Comparison of ENCODE assay signal across 24 cellular contexts in the genomic region with DNA sequence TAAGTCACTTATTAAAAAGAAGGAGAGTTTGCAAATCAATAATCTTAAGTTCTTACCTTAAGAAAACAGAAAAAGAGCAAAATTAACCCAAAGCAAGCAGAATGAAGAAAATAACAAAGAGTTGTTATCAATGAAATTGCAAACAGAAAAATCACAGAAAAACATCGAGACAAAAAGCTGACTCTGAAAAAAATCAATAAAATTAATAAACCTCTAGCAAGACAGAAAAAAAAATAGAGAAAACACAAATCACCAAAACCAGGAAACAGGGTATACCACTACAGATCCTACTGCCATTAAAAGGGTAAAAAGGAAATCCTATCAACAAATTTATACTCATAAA. TPM values are rescaled to one million over a fixed set of nuclear protein-coding genes. Genes with fewer than 3 reads are reported as not detected.
DNase-seq lines count a peak whose midpoint lies in the region; ATAC-seq, FAIRE-seq and TF ChIP-seq lines count a peak whose summit lies in the region.
"Had no signal": no experiment of that assay in that cellular context is flagged by ENCODE, and none has a peak within 500 bp of the region (broad histone marks: within the 10 kb centered on the region; RNA-seq: fewer than 3 reads in every experiment).

No MANE protein-coding gene starts in this region.

- H3K79me2 ChIP-seq in PC-3 (ENCODE audit: low read length): no peaks in the 10 kb centered on the region
- H3K79me2 ChIP-seq in mammary epithelial cell (ENCODE audit: insufficient read depth, low read length): no peaks in the 10 kb centered on the region

- no peak for TF ChIP-seq RAD21 in A549 (conservative IDR thresholded peaks at IDR 0.05 in 1 of 2, IDR thresholded peaks at IDR 0.05 in 1 of 2)

- peaks cover 3% of the 10 kb centered on the region for H3K36me3 Mint-ChIP-seq in T-helper 1 cell treated with Interleukin-12 subunit alpha and Interleukin-12 subunit beta and Interleukin-4 antibody, amounts not matched to agents 30 μg/mL and 1 μg/mL, for 36 hours (ENCODE audit: low read depth)
- H3K36me3 Mint-ChIP-seq: activated naive CD8-positive, alpha-beta T cell; stimulated activated naive B cell treated with anti-CD40 and anti-IgM and Interleukin-4, amounts not matched to agents 10 μg/mL and 1 μg/mL and 100 μg/mL, for 72 hours had no signal

- H3K27me3 ChIP-seq in PC-3 (ENCODE audit: low read length) (no peaks in the 10 kb centered on the region), mammary epithelial cell (ENCODE audit: insufficient read depth, low read length) (no peaks in the 10 kb centered on the region)
- H3K27me3 ChIP-seq: right lobe of liver, transverse colon had no signal

- H3K9me3 Mint-ChIP-seq in T-helper 1 cell treated with Interleukin-12 subunit alpha and Interleukin-12 subunit beta and Interleukin-4 antibody, amounts not matched to agents 30 μg/mL and 1 μg/mL, for 36 hours: no peaks in the 10 kb centered on the region
- H3K9me3 Mint-ChIP-seq: stimulated activated naive B cell treated with anti-CD40 and anti-IgM and Interleukin-4, amounts not matched to agents 10 μg/mL and 1 μg/mL and 100 μg/mL, for 72 hours had no signal

- POLR2A ChIA-PET in A549 (lab: Yijun Ruan, JAX): no interaction called here
- POLR2A ChIA-PET in PC-3 (lab: Charles Lee; ENCODE audit: unreplicated experiment): interaction anchor here (0.6 kb wide), 1 partner anchor 75 kb away, joined by 4 read pairs; no protein-coding TSS in a partner anchor

- peak overlapping the region; percentile 69 for H3K4me2 ChIP-seq in A549
- H3K4me2 ChIP-seq in PC-3 (ENCODE audit: low read length): peak overlapping the region; percentile 64
- H3K4me2 ChIP-seq in mammary epithelial cell (ENCODE audit: insufficient read depth, low read depth, low read length): peak overlapping the region; percentile 69
- H3K4me2 ChIP-seq: BLaER1 had no signal

- no peak for TF ChIP-seq CTCF in A549 (IDR thresholded peaks at IDR 0.05)
- TF ChIP-seq CTCF in PC-3 (conservative IDR thresholded peaks at IDR 0.05; ENCODE audit: low read depth, low read length): no peak
- TF ChIP-seq CTCF in mammary epithelial cell (conservative IDR thresholded peaks at IDR 0.05 in 1 of 2, IDR thresholded peaks at IDR 0.05 in 1 of 2; ENCODE audit: extremely low read depth in 1 of 2, insufficient read depth in 1 of 2, low read depth in 1 of 2, low read length in 2 of 2): no peak

- no peak for FAIRE-seq in A549 (lab: Jason Lieb, UNC)
- FAIRE-seq: pancreas had no signal

- dilution Hi-C loops in mammary epithelial cell (cut with HindIII; ENCODE audit: low sequenced_read_pairs): no loop called here

- H4K20me1 ChIP-seq in PC-3 (ENCODE audit: low read length) (no peaks in the 10 kb centered on the region), mammary epithelial cell (ENCODE audit: insufficient read depth, low read length) (no peaks in the 10 kb centered on the region)
- H4K20me1 ChIP-seq: BLaER1 had no signal

- TF ChIP-seq POLR2A in A549 (IDR thresholded peaks at IDR 0.05; ENCODE audit: low read length): no peak

- H3K4me1 Mint-ChIP-seq in T-helper 1 cell treated with Interleukin-12 subunit alpha and Interleukin-12 subunit beta and Interleukin-4 antibody, amounts not matched to agents 30 μg/mL and 1 μg/mL, for 36 hours (ENCODE audit: low read depth): peaks cover 11% of the 10 kb centered on the region
- H3K4me1 Mint-ChIP-seq: stimulated activated naive B cell treated with anti-CD40 and anti-IgM and Interleukin-4, amounts not matched to agents 10 μg/mL and 1 μg/mL and 100 μg/mL, for 72 hours had no signal

- H3K36me3 ChIP-seq in PC-3 (ENCODE audit: low read depth, low read length): no peaks in the 10 kb centered on the region
- H3K36me3 ChIP-seq in mammary epithelial cell (ENCODE audit: insufficient read depth, low read length): no peaks in the 10 kb centered on the region
- H3K36me3 ChIP-seq: BLaER1, pancreas, right lobe of liver, transverse colon had no signal

- H3K27ac ChIP-seq in A549: peak overlapping the region; percentile 92 to 95
- H3K27ac ChIP-seq in PC-3 (ENCODE audit: low read length): peak overlapping the region; percentile 84
- H3K27ac ChIP-seq in mammary epithelial cell (ENCODE audit: insufficient read depth, low read depth, low read length): peak overlapping the region; percentile 91
- H3K27ac ChIP-seq: 22Rv1, BLaER1, pancreas, right lobe of liver, transverse colon had no signal

- in situ Hi-C loops in mammary epithelial cell (cut with MboI; ENCODE audit: low sequenced_read_pairs in 2 of 2): no loop called here

- H3K4me3 Mint-ChIP-seq in T-helper 1 cell treated with Interleukin-12 subunit alpha and Interleukin-12 subunit beta and Interleukin-4 antibody, amounts not matched to agents 30 μg/mL and 1 μg/mL, for 36 hours: peak overlapping the region; percentile 53
- H3K4me3 Mint-ChIP-seq: activated naive CD8-positive, alpha-beta T cell; stimulated activated naive B cell treated with anti-CD40 and anti-IgM and Interleukin-4, amounts not matched to agents 10 μg/mL and 1 μg/mL and 100 μg/mL, for 72 hours had no signal

- BruUV-seq in PC-3 (replicated peaks; lab: Mats Ljungman, UMichigan): TSS peak; percentile 48
- TSS peak; percentile 88 for BruUV-seq in mammary epithelial cell (replicated peaks; lab: Mats Ljungman, UMichigan)

- no peaks in the 10 kb centered on the region for H3F3A ChIP-seq in PC-3 (ENCODE audit: low read length, unreplicated experiment)

- H3K9ac ChIP-seq in PC-3 (ENCODE audit: low read length): peak overlapping the region; percentile 50
- H3K9ac ChIP-seq in mammary epithelial cell (ENCODE audit: insufficient read depth, low read length): no peak overlapping the region
- H3K9ac ChIP-seq: BLaER1 had no signal

- DNase-seq in T-helper 1 cell: no peak
- DNase-seq in A549 (ENCODE audit: low read depth in 1 of 2, low spot score in 1 of 2): no peak
- no peak for DNase-seq in PC-3
- DNase-seq in mammary epithelial cell: no peak
- DNase-seq in NCI-H2029 treated with DMSO at 0.1 percent for 48 hours (lab: John Stamatoyannopoulos, UW): no peak
- DNase-seq: DMS 273 treated with DMSO at 0.1 percent for 48 hours; foreskin melanocyte; GDM1; hippocampal formation; naive thymus-derived CD4-positive, alpha-beta T cell; NCI-H1417; NCI-H2171; NCI-H69; pancreas; right lobe of liver; SHP77 treated with DMSO at 0.1 percent for 48 hours; stimulated activated naive B cell treated with anti-CD40 and anti-IgM and Interleukin-4, amounts not matched to agents 10 μg/mL and 1 μg/mL and 100 μg/mL, for 72 hours; transverse colon had no signal

- no peaks in the 10 kb centered on the region for H3K9me2 ChIP-seq in PC-3 (replicated peaks; ENCODE audit: low read length)

- 0% methylated on average over 1 of the region's 1 CpG for WGBS in A549 (ENCODE audit: missing lambda C conversion rate)
- 73% methylated on average over 1 of the region's 1 CpG for WGBS in mammary epithelial cell (ENCODE audit: low coverage, missing lambda C conversion rate)

- no peaks in the 10 kb centered on the region for H3K27me3 Mint-ChIP-seq in T-helper 1 cell treated with Interleukin-12 subunit alpha and Interleukin-12 subunit beta and Interleukin-4 antibody, amounts not matched to agents 30 μg/mL and 1 μg/mL, for 36 hours (ENCODE audit: low read depth)
- H3K27me3 Mint-ChIP-seq: activated naive CD8-positive, alpha-beta T cell; naive thymus-derived CD4-positive, alpha-beta T cell; stimulated activated naive B cell treated with anti-CD40 and anti-IgM and Interleukin-4, amounts not matched to agents 10 μg/mL and 1 μg/mL and 100 μg/mL, for 72 hours had no signal

- H3K4me3 ChIP-seq in A549 (peak overlapping the region; percentile 25; the same call in 1 of the 3 replicates), PC-3 (ENCODE audit: low read length) (peak overlapping the region; percentile 47; the same call in 1 of the 2 replicates), mammary epithelial cell (replicated peaks in 1 of 3; ENCODE audit: insufficient read depth in 1 of 3, low read depth in 2 of 3, low read length in 3 of 3) (no peak overlapping the region)
- H3K4me3 ChIP-seq: BLaER1, pancreas, right lobe of liver, transverse colon had no signal

- H3K9me3 ChIP-seq in A549: no peaks in the 10 kb centered on the region
- H3K9me3 ChIP-seq in PC-3 (ENCODE audit: low read length): no peaks in the 10 kb centered on the region
- no peaks in the 10 kb centered on the region for H3K9me3 ChIP-seq in mammary epithelial cell (replicated peaks; ENCODE audit: insufficient read depth, low read length)
- H3K9me3 ChIP-seq: BLaER1, pancreas, right lobe of liver, transverse colon had no signal

- peak overlapping the region; percentile 62 for H3K27ac Mint-ChIP-seq in T-helper 1 cell treated with Interleukin-12 subunit alpha and Interleukin-12 subunit beta and Interleukin-4 antibody, amounts not matched to agents 30 μg/mL and 1 μg/mL, for 36 hours
- H3K27ac Mint-ChIP-seq: activated naive CD8-positive, alpha-beta T cell; stimulated activated naive B cell treated with anti-CD40 and anti-IgM and Interleukin-4, amounts not matched to agents 10 μg/mL and 1 μg/mL and 100 μg/mL, for 72 hours had no signal

- H3K4me1 ChIP-seq in A549: peaks cover 30% of the 10 kb centered on the region
- H3K4me1 ChIP-seq in PC-3 (ENCODE audit: insufficient read depth, low read length): peaks cover 19% of the 10 kb centered on the region
- H3K4me1 ChIP-seq in mammary epithelial cell (ENCODE audit: insufficient read depth, low read length): peaks cover 11% of the 10 kb centered on the region
- H3K4me1 ChIP-seq: BLaER1, pancreas, right lobe of liver, transverse colon had no signal

- TF ChIP-seq EP300 in A549 (IDR thresholded peaks at IDR 0.05): no peak

- CTCF ChIA-PET in A549 (lab: Yijun Ruan, JAX) (interaction anchor here (1.4 to 1.8 kb wide), 3 partner anchors 20 to 242 kb away, joined by 3 to 5 read pairs (median 4); no protein-coding TSS in a partner anchor), PC-3 (lab: Charles Lee) (no interaction called here), mammary epithelial cell (lab: Charles Lee; ENCODE audit: low non-redundant PET) (interaction anchor here (0.7 kb wide), 1 partner anchor 128 kb away, joined by 5 read pairs; no protein-coding TSS in a partner anchor)

- H2AFZ ChIP-seq in PC-3 (ENCODE audit: low read length): peak overlapping the region; percentile 51; the same call in 1 of the 2 replicates
- no peak overlapping the region for H2AFZ ChIP-seq in mammary epithelial cell (ENCODE audit: low read depth, low read length)

- intact Hi-C loops in PC-3 (cut with micrococcal nuclease) (no loop called here), mammary epithelial cell (cut with micrococcal nuclease) (loop anchor here (1.0 kb wide), 1 partner anchor 19 kb away; no protein-coding TSS in a partner anchor)

- peak in 1 of 2 experiments; percentile 33; a peak in 1 of 6 replicates for ATAC-seq in A549
- no peak; the same call in none of the 2 replicates for ATAC-seq in PC-3
- no peak for ATAC-seq in HG03457 (IDR thresholded peaks at IDR 0.05; ENCODE audit: unreplicated experiment)
- no peak for ATAC-seq in GM18511 (IDR thresholded peaks at IDR 0.05; ENCODE audit: unreplicated experiment)
- ATAC-seq: stimulated activated naive B cell treated with anti-CD40 and anti-IgM and Interleukin-4, amounts not matched to agents 10 μg/mL and 1 μg/mL and 100 μg/mL, for 72 hours had no signal

RNA-seq across cellular contexts. Expression of a gene that starts 17.3 kb away (rescaled TPM):
- 20.5 and 25.8 TPM in 2 replicates for polyA plus RNA-seq in A549 (2011; rRNA removed)
- 3.2 and 3.3 TPM in 2 replicates for polyA plus RNA-seq in A549 (2012; cell fraction: cytosol; rRNA removed)
- 3.9 and 5.1 TPM in 2 replicates for polyA plus RNA-seq in A549 (2012; cell fraction: nucleus; rRNA removed)
- polyA plus RNA-seq in A549 (2017; fragmentation: RNase III; extraction: RNeasy Plus Mini Kit Qiagen cat#74134 plus additional on column Dnase treatment): 16.2 to 17.7 TPM (median 17.1 TPM) in 3 replicates
- 11.8 and 12.3 TPM in 2 replicates for polyA minus RNA-seq in A549 (2011; rRNA and poly(A)+ RNA removed)
- 12.8 and 14.2 TPM in 2 replicates for total RNA-seq in PC-3 (2014; rRNA removed)
- 10 to 100 TPM; 21.5 TPM for total RNA-seq in mammary epithelial cell
- polyA plus RNA-seq in mammary epithelial cell: 6.9 TPM
- 21.2 TPM for polyA minus RNA-seq in mammary epithelial cell

Comparison
In these comparisons a context has a peak if more than half of its experiments do, and no peak if none do; other contexts are left out.
1. H3K4me3 ChIP-seq: peak in A549 (single experiment) and PC-3 (single experiment); none in mammary epithelial cell (0 of 3).
2. Peak in every context shown above with its lines, with median percentiles within 50 percentile points of each other: H3K27ac ChIP-seq and H3K4me2 ChIP-seq.